Comparison of ENCODE assay signal across 8 cellular contexts in the genomic region with DNA sequence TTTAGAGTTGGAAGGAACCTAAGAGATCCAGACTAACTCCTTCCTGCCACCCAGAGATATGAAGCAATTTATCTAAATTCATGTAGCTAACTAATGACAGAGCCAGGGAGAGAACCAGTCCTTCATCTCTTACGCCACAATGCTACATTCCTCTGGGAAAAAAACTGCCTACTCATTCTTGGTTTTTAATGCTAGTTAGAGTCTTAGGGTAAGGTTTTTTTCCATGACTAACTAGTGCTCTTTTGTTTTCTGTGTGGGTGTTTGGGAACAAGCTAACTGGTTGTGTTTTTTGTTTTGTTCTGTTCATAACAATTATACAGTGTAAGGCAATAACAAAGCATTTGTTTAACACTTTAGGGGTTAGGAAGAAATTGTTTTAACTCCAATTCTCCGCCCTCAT. TPM values are rescaled to one million over a fixed set of nuclear protein-coding genes. Genes with fewer than 3 reads are reported as not detected.
DNase-seq lines count a peak whose midpoint lies in the region; ATAC-seq and TF ChIP-seq lines count a peak whose summit lies in the region.

No MANE protein-coding gene starts in this region.

- H3K4me3 Mint-ChIP-seq in activated T-helper 17 cell treated with anti-CD3 and anti-CD28 coated beads, Interleukin-2, amount 50 U/mL, for 72 hours: no peak overlapping the region
- no peak overlapping the region for H3K4me3 Mint-ChIP-seq in nephron progenitor cell

- ATAC-seq in activated T-helper 17 cell treated with anti-CD3 and anti-CD28 coated beads, Interleukin-2, amount 50 U/mL, for 72 hours (replicated peaks): peak; percentile 43

- no peaks in the 10 kb centered on the region for H3K9me3 Mint-ChIP-seq in activated T-helper 17 cell treated with anti-CD3 and anti-CD28 coated beads, Interleukin-2, amount 50 U/mL, for 72 hours
- H3K9me3 Mint-ChIP-seq in nephron progenitor cell: peaks cover 12% of the 10 kb centered on the region

- peak overlapping the region; percentile 63 for H3K4me2 ChIP-seq in GM23248 (ENCODE audit: unreplicated experiment)

- no peaks in the 10 kb centered on the region for H3K9me3 ChIP-seq in GM23248 (ENCODE audit: low read depth)

- no peaks in the 10 kb centered on the region for H4K20me1 ChIP-seq in GM23248 (ENCODE audit: insufficient read depth)

- in situ Hi-C loops in GM23248 (cut with MboI): no loop called here

- peaks cover 73% of the 10 kb centered on the region for H3K79me2 ChIP-seq in GM23248 (ENCODE audit: insufficient read depth)

- no peaks in the 10 kb centered on the region for H3K27me3 ChIP-seq in GM23248 (replicated peaks; ENCODE audit: insufficient read depth)

- WGBS in GM23248 (ENCODE audit: low coverage in 1 of 2, low lambda C conversion rate in 2 of 2, missing lambda C conversion rate in 2 of 2), 2 experiments: 45% methylated on average over 2 of the region's 2 CpGs

- peaks cover 21% of the 10 kb centered on the region for H3K36me3 Mint-ChIP-seq in activated T-helper 17 cell treated with anti-CD3 and anti-CD28 coated beads, Interleukin-2, amount 50 U/mL, for 72 hours (ENCODE audit: low read depth)
- peaks cover 56% of the 10 kb centered on the region for H3K36me3 Mint-ChIP-seq in nephron progenitor cell (ENCODE audit: low read depth)

- H2AFZ ChIP-seq in GM23248: peak overlapping the region; percentile 68

- DNase-seq in GM23248 (peak; percentile 97), globus pallidus (ENCODE audit: low spot score) (peak; percentile 81), pulmonary artery endothelial cell (ENCODE audit: low read depth, low spot score) (peak; percentile 60), nephron progenitor cell (no peak), NCI-H345 (lab: John Stamatoyannopoulos, UW) (no peak), NCI-H748 (lab: John Stamatoyannopoulos, UW; ENCODE audit: unreplicated experiment) (no peak), ecto neural progenitor cell (ENCODE audit: low spot score) (no peak)

- H3K4me1 ChIP-seq in GM23248 (ENCODE audit: insufficient read depth): peaks cover 51% of the 10 kb centered on the region

- H3K9me2 ChIP-seq in GM23248 (ENCODE audit: insufficient read depth): no peaks in the 10 kb centered on the region

- H3K27ac Mint-ChIP-seq in activated T-helper 17 cell treated with anti-CD3 and anti-CD28 coated beads, Interleukin-2, amount 50 U/mL, for 72 hours: no peak overlapping the region
- no peak overlapping the region for H3K27ac Mint-ChIP-seq in nephron progenitor cell

- H3K4me3 ChIP-seq in GM23248: peak overlapping the region; percentile 49

- no peak for TF ChIP-seq CTCF in nephron progenitor cell (IDR thresholded peaks at IDR 0.05)

- no peaks in the 10 kb centered on the region for H3K27me3 Mint-ChIP-seq in activated T-helper 17 cell treated with anti-CD3 and anti-CD28 coated beads, Interleukin-2, amount 50 U/mL, for 72 hours
- peaks cover 3% of the 10 kb centered on the region for H3K27me3 Mint-ChIP-seq in nephron progenitor cell (ENCODE audit: low read depth, poor library complexity)

- peaks cover 4% of the 10 kb centered on the region for H3K4me1 Mint-ChIP-seq in activated T-helper 17 cell treated with anti-CD3 and anti-CD28 coated beads, Interleukin-2, amount 50 U/mL, for 72 hours
- peaks cover 32% of the 10 kb centered on the region for H3K4me1 Mint-ChIP-seq in nephron progenitor cell

- H3K36me3 ChIP-seq in GM23248 (ENCODE audit: low read depth): no peaks in the 10 kb centered on the region

- peak overlapping the region; percentile 82 for H3K9ac ChIP-seq in GM23248

- H3F3A ChIP-seq in GM23248 (ENCODE audit: insufficient read depth): peaks cover 49% of the 10 kb centered on the region

- peak overlapping the region; percentile 97 for H3K27ac ChIP-seq in GM23248

RNA-seq across cellular contexts. Expression of a gene that starts 52.4 kb away (rescaled TPM):
- 52.6 and 54.6 TPM in 2 replicates for total RNA-seq in GM23248 (2014; rRNA removed; shearing (Covaris generic))
- 27.8 and 30.4 TPM in 2 replicates for polyA plus RNA-seq in GM23248 (2016; fragmentation: Nextera tagmentation; extraction: Ambion mirVana)
- total RNA-seq in activated T-helper 17 cell treated with anti-CD3 and anti-CD28 coated beads, Interleukin-2, amount 50 U/mL, for 72 hours: 1 to 10 TPM; 4.4 to 5.0 TPM
- 74.9 and 79.0 TPM in 2 replicates for total RNA-seq in pulmonary artery endothelial cell

Comparison
In these comparisons a context has a peak if more than half of its experiments do, and no peak if none do; other contexts are left out.
1. DNase-seq: peak in GM23248 (single experiment), globus pallidus (single experiment) and pulmonary artery endothelial cell (single experiment); none in nephron progenitor cell (single experiment), NCI-H345 (single experiment), NCI-H748 (single experiment) and ecto neural progenitor cell (single experiment).